Comparison of ENCODE assay signal across 27 cellular contexts in genomic region chr10:87623191-87623590, GRCh38.
"Had no signal": no experiment of that assay in that cellular context is flagged by ENCODE, and none has a peak within 500 bp of the region (broad histone marks: within the 10 kb centered on the region; RNA-seq: fewer than 3 reads in every experiment).

No MANE protein-coding gene starts in this region.

- DNase-seq: heart right ventricle; kidney glomerular epithelial cell; left cardiac atrium; left lung; lower lobe of right lung; mammary epithelial cell; mesenchymal stem cell; naive B cell; natural killer cell; pancreas; posterior cingulate gyrus; retina; right cardiac atrium; stimulated activated CD4-positive, alpha-beta T cell treated with anti-CD3 and anti-CD28 coated beads, Interleukin-12 subunit alpha, Interleukin-12 subunit beta, amount 100 ng/mL, for 4 hours; stimulated activated CD4-positive, alpha-beta T cell treated with anti-CD3 and anti-CD28 coated beads, Interleukin-15, amount 100 ng/mL, for 24 hours; stimulated activated CD4-positive, alpha-beta T cell treated with anti-CD3 and anti-CD28 coated beads, Interleukin-2, amount 100 ng/mL, for 24 hours; stimulated activated CD4-positive, alpha-beta T cell treated with anti-CD3 and anti-CD28 coated beads, Interleukin-4, amount 100 ng/mL, for 1 hour; stimulated activated naive CD4-positive, alpha-beta T cell; tibial artery; trophoblast cell; upper lobe of right lung had no signal

- H3K36me3 ChIP-seq: heart right ventricle, left lung, lower lobe of right lung, pancreas, prostate gland, suprapubic skin, thoracic aorta, tibial artery, upper lobe of right lung had no signal

- H3K36me3 Mint-ChIP-seq: naive B cell, natural killer cell had no signal

- ATAC-seq: heart right ventricle, left cardiac atrium, left lung, lower lobe of right lung, natural killer cell, pancreas, right cardiac atrium, upper lobe of right lung had no signal

- H3K4me1 Mint-ChIP-seq: naive B cell, natural killer cell had no signal

- H3K9me3 Mint-ChIP-seq: naive B cell; natural killer cell; stimulated activated naive CD8-positive, alpha-beta T cell treated with anti-CD3 and anti-CD28 coated beads, Interleukin-15, Interleukin-2, amounts not matched to agents 100 ng/mL and 50 ng/mL, for 24 hours had no signal

- H3K27ac ChIP-seq: heart right ventricle, hepatocyte, left lung, lower lobe of right lung, pancreas, prostate gland, skin epidermis, suprapubic skin, thoracic aorta, tibial artery, upper lobe of right lung had no signal

- H3K4me3 Mint-ChIP-seq: naive B cell; natural killer cell; stimulated activated naive CD8-positive, alpha-beta T cell treated with anti-CD3 and anti-CD28 coated beads, Interleukin-15, Interleukin-2, amounts not matched to agents 100 ng/mL and 50 ng/mL, for 24 hours had no signal

- H3K4me1 ChIP-seq: heart right ventricle, lower lobe of right lung, prostate gland, upper lobe of right lung had no signal

- H3K27ac Mint-ChIP-seq: natural killer cell; stimulated activated naive CD8-positive, alpha-beta T cell treated with anti-CD3 and anti-CD28 coated beads, Interleukin-15, Interleukin-2, amounts not matched to agents 100 ng/mL and 50 ng/mL, for 24 hours had no signal

- H3K9me3 ChIP-seq: heart right ventricle, left lung, lower lobe of right lung, pancreas, prostate gland, suprapubic skin, thoracic aorta, tibial artery, upper lobe of right lung had no signal

- H3K4me3 ChIP-seq: heart right ventricle, hepatocyte, left lung, lower lobe of right lung, pancreas, prostate gland, skin epidermis, suprapubic skin, thoracic aorta, tibial artery, upper lobe of right lung had no signal
